ENCODE assay signal across 2 cellular contexts in genomic region chr2:20567159-20567925, GRCh38.
A peak's percentile ranks its signal among the peaks of the same experiment; 100 is the strongest.
TF ChIP-seq lines count a peak whose summit lies in the region.

No MANE protein-coding gene starts in this region.

TF ChIP-seq in HepG2, 621 proteins besides CTCF, POLR2A, EP300 and RAD21 (continues in another document):
- TF ChIP-seq CREM (IDR thresholded peaks at IDR 0.05) (no peak), CREM (CRISPR knock-in tag; IDR thresholded peaks at IDR 0.05) (no peak), SIX1 (CRISPR knock-in tag; IDR thresholded peaks at IDR 0.05; ENCODE audit: borderline replicate concordance) (no peak), NCOA1 (CRISPR knock-in tag; IDR thresholded peaks at IDR 0.05) (no peak), ARNT (IDR thresholded peaks at IDR 0.05) (no peak), KAT7 (CRISPR knock-in tag; IDR thresholded peaks at IDR 0.05; ENCODE audit: borderline replicate concordance) (no peak), RNF2 (conservative IDR thresholded peaks at IDR 0.05; ENCODE audit: low read depth) (no peak), SALL1 (CRISPR knock-in tag; IDR thresholded peaks at IDR 0.05) (peak; percentile 40; the same call in 1 of the 2 replicates), PAXIP1 (CRISPR knock-in tag; conservative IDR thresholded peaks at IDR 0.05) (0 out of 2 replicates have a peak, but pooled peaks have one; percentile 26), ZFP91 (CRISPR knock-in tag; IDR thresholded peaks at IDR 0.05; ENCODE audit: borderline replicate concordance) (no peak), ZNF160 (CRISPR knock-in tag; IDR thresholded peaks at IDR 0.05) (no peak), EED (CRISPR knock-in tag; IDR thresholded peaks at IDR 0.05) (no peak), ZNF768 (CRISPR knock-in tag; IDR thresholded peaks at IDR 0.05) (no peak), KDM5B (CRISPR knock-in tag; IDR thresholded peaks at IDR 0.05; ENCODE audit: borderline replicate concordance) (no peak), NFE2 (CRISPR knock-in tag; IDR thresholded peaks at IDR 0.05) (no peak), ZFP37 (CRISPR knock-in tag; IDR thresholded peaks at IDR 0.05; ENCODE audit: borderline replicate concordance) (no peak), BRD4 (CRISPR knock-in tag; IDR thresholded peaks at IDR 0.05) (no peak), ZNF143 (CRISPR knock-in tag; IDR thresholded peaks at IDR 0.05) (no peak), TBL1XR1 (IDR thresholded peaks at IDR 0.05; ENCODE audit: borderline replicate concordance, low read length, partially characterized antibody) (no peak), ZNF713 (CRISPR knock-in tag; IDR thresholded peaks at IDR 0.05) (no peak), ZNF577 (CRISPR knock-in tag; IDR thresholded peaks at IDR 0.05; ENCODE audit: borderline replicate concordance, low read depth) (no peak), SMYD3 (CRISPR knock-in tag; IDR thresholded peaks at IDR 0.05) (no peak), PREB (CRISPR knock-in tag; IDR thresholded peaks at IDR 0.05) (no peak), PITX1 (CRISPR knock-in tag; IDR thresholded peaks at IDR 0.05) (0 out of 2 replicates have a peak, but pooled peaks have one; percentile 30), KLF11 (CRISPR knock-in tag; IDR thresholded peaks at IDR 0.05) (no peak), ZBTB38 (CRISPR knock-in tag; IDR thresholded peaks at IDR 0.05) (0 out of 2 replicates have a peak, but pooled peaks have one; percentile 15), SRSF9 (IDR thresholded peaks at IDR 0.05; ENCODE audit: borderline replicate concordance, insufficient read depth, low read depth, low read length, poor library complexity, severe bottlenecking) (no peak), ZSCAN25 (CRISPR knock-in tag; IDR thresholded peaks at IDR 0.05) (no peak), MED13 (CRISPR knock-in tag; IDR thresholded peaks at IDR 0.05) (no peak), SNAI1 (CRISPR knock-in tag; IDR thresholded peaks at IDR 0.05; ENCODE audit: borderline replicate concordance) (no peak), SIN3A (IDR thresholded peaks at IDR 0.05; ENCODE audit: borderline replicate concordance, low read depth, low read length) (no peak), CENPT (CRISPR knock-in tag; IDR thresholded peaks at IDR 0.05; ENCODE audit: low read depth) (no peak), ZNF326 (CRISPR knock-in tag; IDR thresholded peaks at IDR 0.05; ENCODE audit: borderline replicate concordance) (no peak), KMT2A (CRISPR knock-in tag; IDR thresholded peaks at IDR 0.05) (no peak), YEATS2 (CRISPR knock-in tag; IDR thresholded peaks at IDR 0.05; ENCODE audit: borderline replicate concordance) (no peak), RARA (CRISPR knock-in tag; IDR thresholded peaks at IDR 0.05) (peak; percentile 74), ZNF670 (CRISPR knock-in tag; IDR thresholded peaks at IDR 0.05; ENCODE audit: borderline replicate concordance) (no peak), KMT2B (CRISPR knock-in tag; IDR thresholded peaks at IDR 0.05) (no peak), IRF2 (CRISPR knock-in tag; IDR thresholded peaks at IDR 0.05) (no peak)

TF ChIP-seq in endothelial cell of umbilical vein, 7 proteins besides CTCF, POLR2A, EP300 and RAD21:
- peak; percentile 47 for TF ChIP-seq POLR2AphosphoS5 (IDR thresholded peaks at IDR 0.05; ENCODE audit: insufficient read depth, low read depth, low read length)
- no peak for TF ChIP-seq MYC (IDR thresholded peaks at IDR 0.05; ENCODE audit: low read depth, low read length)
- no peak for TF ChIP-seq MAX (IDR thresholded peaks at IDR 0.05; ENCODE audit: insufficient read depth, insufficient read length)
- TF ChIP-seq GATA2 (IDR thresholded peaks at IDR 0.05; ENCODE audit: insufficient read depth, insufficient read length, low read depth, low read length): no peak
